22 cellular contexts compared by ENCODE assay signal in genomic region chr14:68390731-68391130, GRCh38.
A peak's percentile ranks its signal among the peaks of the same experiment; 100 is the strongest.
DNase-seq lines count a peak whose midpoint lies in the region; ATAC-seq, FAIRE-seq and TF ChIP-seq lines count a peak whose summit lies in the region.
"Had no signal": no experiment of that assay in that cellular context is flagged by ENCODE, and none has a peak within 500 bp of the region (broad histone marks: within the 10 kb centered on the region; RNA-seq: fewer than 3 reads in every experiment).

No MANE protein-coding gene starts in this region.

- H3K9ac ChIP-seq in keratinocyte (ENCODE audit: control insufficient read depth, extremely low read depth, insufficient read depth, low read length) (no peak overlapping the region), parathyroid adenoma (no peak overlapping the region)

- H3K4me3 ChIP-seq in heart left ventricle, result no peak overlapping the region
- H3K4me3 ChIP-seq in keratinocyte (ENCODE audit: control insufficient read depth in 2 of 3, extremely low read depth in 1 of 3, insufficient read depth in 2 of 3, low read depth in 1 of 3, low read length in 3 of 3), result no peak overlapping the region
- no peak overlapping the region for H3K4me3 ChIP-seq in parathyroid adenoma (ENCODE audit: low read depth, low read length)
- H3K4me3 ChIP-seq in tibial artery, result no peak overlapping the region
- H3K4me3 ChIP-seq in spleen, result no peak overlapping the region
- H3K4me3 ChIP-seq: cardiac muscle cell, mucosa of descending colon had no signal

- H3K36me3 ChIP-seq in heart left ventricle (no peaks in the 10 kb centered on the region), keratinocyte (ENCODE audit: control insufficient read depth in 2 of 2, extremely low read depth in 1 of 2, insufficient read depth in 2 of 2, low read length in 2 of 2) (no peaks in the 10 kb centered on the region), parathyroid adenoma (ENCODE audit: control insufficient read depth, insufficient read depth, low read length) (no peaks in the 10 kb centered on the region), tibial artery (no peaks in the 10 kb centered on the region), spleen (no peaks in the 10 kb centered on the region)
- H3K36me3 ChIP-seq: cardiac muscle cell had no signal

- no peaks in the 10 kb centered on the region for H3K79me2 ChIP-seq in keratinocyte (ENCODE audit: control insufficient read depth, insufficient read depth, low read length)
- H3K79me2 ChIP-seq in parathyroid adenoma, result no peaks in the 10 kb centered on the region

- TF ChIP-seq POLR2A in heart left ventricle (IDR thresholded peaks at IDR 0.05), result no peak
- no peak for TF ChIP-seq POLR2A in spleen (IDR thresholded peaks at IDR 0.05)

- H3K9me3 ChIP-seq in heart left ventricle (no peaks in the 10 kb centered on the region), keratinocyte (ENCODE audit: control insufficient read depth, low read depth, low read length) (no peaks in the 10 kb centered on the region), parathyroid adenoma (ENCODE audit: control insufficient read depth, low read length) (no peaks in the 10 kb centered on the region), tibial artery (no peaks in the 10 kb centered on the region), spleen (no peaks in the 10 kb centered on the region)
- H3K9me3 ChIP-seq: mucosa of descending colon had no signal

- H3K27ac ChIP-seq in heart left ventricle (peak overlapping the region; percentile 29 to 92 (median 66)), keratinocyte (ENCODE audit: control insufficient read depth, insufficient read depth, low read length) (no peak overlapping the region), parathyroid adenoma (peak overlapping the region; percentile 26), tibial artery (peak overlapping the region; percentile 68 to 82), spleen (no peak overlapping the region)
- H3K27ac ChIP-seq: HL-60 had no signal

- ATAC-seq in heart left ventricle (peak in 1 of 4 donors; percentile 16), Right ventricle myocardium inferior (no peak)
- ATAC-seq: activated T-cell treated with anti-CD3 and anti-CD28 coated beads, Interleukin-2, amount 50 U/mL, for 4 hours; mucosa of descending colon; stimulated activated naive CD8-positive, alpha-beta T cell treated with anti-CD3 and anti-CD28 coated beads, Interleukin-15, amount 100 ng/mL, for 72 hours had no signal

- dilution Hi-C loops in keratinocyte (cut with MboI; ENCODE audit: extremely low pct_ligation_motif_present, low sequenced_read_pairs), result no loop called here

- H3K9me1 ChIP-seq in keratinocyte (ENCODE audit: control insufficient read depth, extremely low read depth, insufficient read depth, low read length), result no peaks in the 10 kb centered on the region

- peak; percentile 5 for FAIRE-seq in keratinocyte (lab: Jason Lieb, UNC)
- FAIRE-seq: A204.1, endothelial cell of umbilical vein had no signal

- no peak overlapping the region for H2AFZ ChIP-seq in keratinocyte (ENCODE audit: control insufficient read depth, low read length)
- H2AFZ ChIP-seq in parathyroid adenoma, result no peak overlapping the region

- TF ChIP-seq CTCF in heart left ventricle (IDR thresholded peaks at IDR 0.05) (no peak), keratinocyte (optimal IDR thresholded peaks at IDR 0.05 in 1 of 3, IDR thresholded peaks at IDR 0.05 in 1 of 3, conservative IDR thresholded peaks at IDR 0.05 in 1 of 3; ENCODE audit: extremely low read depth in 1 of 3, insufficient read depth in 2 of 3, low read length in 3 of 3) (no peak), parathyroid adenoma (IDR thresholded peaks at IDR 0.05) (no peak), tibial artery (IDR thresholded peaks at IDR 0.05) (no peak), spleen (IDR thresholded peaks at IDR 0.05 in 8 of 11, conservative IDR thresholded peaks at IDR 0.05 in 3 of 11) (no peak)

- intact Hi-C loops in heart left ventricle (cut with DNase I) (loop anchor here in 5 of 10 donors (5.0 to 10.0 kb wide), 5 partner anchors 132 to 404 kb away; partner anchors contain the start of gene ZFP36L1 (in 2 of the 5)), Right ventricle myocardium inferior (cut with DNase I) (loop anchor here (5.0 kb wide), 2 partner anchors 157 to 402 kb away; partner anchors contain the start of gene ZFP36L1), tibial artery (cut with DNase I; ENCODE audit: low total_unique reads) (no loop called here), spleen (cut with DNase I; ENCODE audit: low total_unique reads) (no loop called here)

- WGBS in heart left ventricle, 4 donors, result 78 to 84% (median 81%) methylated on average over 2 of the region's 2 CpGs
- WGBS in spleen, 5 donors, result 92 to 99% (median 97%) methylated on average over 2 of the region's 2 CpGs

- no peaks in the 10 kb centered on the region for H4K20me1 ChIP-seq in keratinocyte (ENCODE audit: control insufficient read depth, extremely low read depth, insufficient read depth, low read length)

- H3K4me1 ChIP-seq in heart left ventricle (peaks cover under 1 to 75% (median 44%) of the 10 kb centered on the region in 12 donors), keratinocyte (ENCODE audit: control insufficient read depth, extremely low read depth, insufficient read depth, low read length) (peaks cover 4% of the 10 kb centered on the region), parathyroid adenoma (peaks cover 15% of the 10 kb centered on the region), tibial artery (peaks cover 0 to 72% (median 54%) of the 10 kb centered on the region in 4 donors), spleen (peaks cover 5 to 57% (median 38%) of the 10 kb centered on the region in 6 donors)

- no peaks in the 10 kb centered on the region for H3K27me3 ChIP-seq in heart left ventricle
- H3K27me3 ChIP-seq in keratinocyte (ENCODE audit: control insufficient read depth, extremely low read depth, insufficient read depth, low read length), result no peaks in the 10 kb centered on the region
- no peaks in the 10 kb centered on the region for H3K27me3 ChIP-seq in parathyroid adenoma (ENCODE audit: control insufficient read depth, insufficient read depth, low read length)
- H3K27me3 ChIP-seq in tibial artery, result no peaks in the 10 kb centered on the region
- no peaks in the 10 kb centered on the region for H3K27me3 ChIP-seq in spleen (replicated peaks in 1 of 7)
- H3K27me3 ChIP-seq: cardiac muscle cell had no signal

- DNase-seq in heart left ventricle (no peak), Right ventricle myocardium inferior (ENCODE audit: missing footprints) (no peak), keratinocyte (ENCODE audit: low read depth, low spot score) (no peak), tibial artery (no peak), NCI-H345 (lab: John Stamatoyannopoulos, UW) (no peak), spleen (no peak)
- DNase-seq in activated CD4-positive, alpha-beta T cell treated with anti-CD3 and anti-CD28 coated beads for 48 hours, result no peak
- DNase-seq: activated CD4-positive, alpha-beta T cell treated with anti-CD3 and anti-CD28 coated beads for 4 hours; activated naive CD4-positive, alpha-beta T cell treated with Interleukin-2 at 50 U/mL for 16 hours; activated T-cell treated with anti-CD3 and anti-CD28 coated beads, Interleukin-2, amount 50 U/mL, for 4 hours; CD8-positive, alpha-beta memory T cell; mucosa of descending colon; NCI-H187; NCI-H2227 treated with DMSO at 0.1 percent for 48 hours; NCI-H748 treated with DMSO at 0.1 percent for 48 hours; stimulated activated CD4-positive, alpha-beta T cell treated with anti-CD3 and anti-CD28 coated beads, Interleukin-12 subunit alpha, Interleukin-12 subunit beta, amount 100 ng/mL, for 4 hours; stimulated activated naive CD8-positive, alpha-beta T cell treated with anti-CD3 and anti-CD28 coated beads, Interleukin-15, amount 100 ng/mL, for 72 hours had no signal

- H3K4me2 ChIP-seq in keratinocyte (ENCODE audit: control insufficient read depth, extremely low read depth, insufficient read depth, low read depth, low read length) (no peak overlapping the region), parathyroid adenoma (ENCODE audit: low read length) (no peak overlapping the region)

Comparison
In these comparisons a context has a peak if more than half of its experiments do, and no peak if none do; other contexts are left out.
1. H3K27ac ChIP-seq: peak in heart left ventricle (12 of 12), parathyroid adenoma (single experiment) and tibial artery (2 of 2); none in keratinocyte (single experiment) and spleen (0 of 8).